ENCODE assay signal across 9 cellular contexts in genomic region chr10:100346351-100346764, GRCh38. TPM values are rescaled to one million over a fixed set of nuclear protein-coding genes. Genes with fewer than 3 reads are reported as not detected.
A peak's percentile ranks its signal among the peaks of the same experiment; 100 is the strongest.
DNase-seq lines count a peak whose midpoint lies in the region; ATAC-seq and TF ChIP-seq lines count a peak whose summit lies in the region.
"Had no signal": no experiment of that assay in that cellular context is flagged by ENCODE, and none has a peak within 500 bp of the region (broad histone marks: within the 10 kb centered on the region; RNA-seq: fewer than 3 reads in every experiment).

No MANE protein-coding gene starts in this region.

- H3K4me1 Mint-ChIP-seq in naive thymus-derived CD8-positive, alpha-beta T cell, result peaks cover 29 to 48% (median 34%) of the 10 kb centered on the region in 4 donors

- H3K36me3 ChIP-seq in BJ (ENCODE audit: control insufficient read depth, insufficient read depth, low read length) (0 out of 2 replicates have a peak, but pooled peaks cover 2% of the 10 kb centered on the region), NT2/D1 (ENCODE audit: insufficient read depth, insufficient read length, low read length) (peaks cover 34% of the 10 kb centered on the region), fibroblast of lung (ENCODE audit: control insufficient read depth, insufficient read depth, low read length) (peaks cover 11% of the 10 kb centered on the region)

- CTCF ChIA-PET in BJ (lab: Yijun Ruan, JAX), result interaction anchor here (1.1 to 16.7 kb wide), 6 partner anchors 9 to 165 kb away, joined by 3 to 249 read pairs (median 8); partner anchors contain the start of gene SEC31B

- ATAC-seq in GM19035 (IDR thresholded peaks at IDR 0.05; ENCODE audit: unreplicated experiment) (peak; percentile 62), HG03342 (IDR thresholded peaks at IDR 0.05; ENCODE audit: unreplicated experiment) (peak; percentile 51)
- ATAC-seq in naive thymus-derived CD8-positive, alpha-beta T cell, result peak; percentile 65 to 76

- peak overlapping the region; percentile 82 to 93 (median 92) for H3K4me3 Mint-ChIP-seq in naive thymus-derived CD8-positive, alpha-beta T cell

- H3K27me3 ChIP-seq in BJ (ENCODE audit: control insufficient read depth, insufficient read depth, low read length) (no peaks in the 10 kb centered on the region), NT2/D1 (ENCODE audit: insufficient read depth, insufficient read length) (no peaks in the 10 kb centered on the region), fibroblast of lung (ENCODE audit: control insufficient read depth, insufficient read depth, low read length) (no peaks in the 10 kb centered on the region)

- H3K27me3 Mint-ChIP-seq in naive thymus-derived CD8-positive, alpha-beta T cell, result no peaks in the 10 kb centered on the region

- H3K4me2 ChIP-seq in fibroblast of lung (ENCODE audit: extremely low read depth, insufficient read depth, low read length), result peak overlapping the region; percentile 89

- H3K36me3 Mint-ChIP-seq in naive thymus-derived CD8-positive, alpha-beta T cell, result peaks cover 0 to 7% (median 0%) of the 10 kb centered on the region in 3 donors

- no peak for DNase-seq in BJ (ENCODE audit: low read depth)
- DNase-seq in NT2/D1 (ENCODE audit: low read depth, low spot score), result no peak
- DNase-seq in activated T-cell treated with anti-CD3 and anti-CD28 coated beads, Interleukin-2, amount 50 U/mL, for 48 hours, result peak; percentile 84 to 87
- peak; percentile 77 to 85 for DNase-seq in fibroblast of lung (ENCODE audit: low read depth in 2 of 2)
- peak in 9 of 10 donors; percentile 19 to 72 (median 54) for DNase-seq in naive thymus-derived CD8-positive, alpha-beta T cell
- peak; percentile 60 for DNase-seq in stimulated activated naive CD4-positive, alpha-beta T cell treated with Interleukin-2 at 50 U/mL for 16 hours (lab: John Stamatoyannopoulos, UW)

- H3K9ac ChIP-seq in NT2/D1 (ENCODE audit: insufficient read length, low read depth) (peak overlapping the region; percentile 87), fibroblast of lung (ENCODE audit: insufficient read depth, low read length) (peak overlapping the region; percentile 60)

- H2AFZ ChIP-seq in fibroblast of lung (ENCODE audit: low read length), result no peak overlapping the region

- peak overlapping the region; percentile 52 for H3K27ac ChIP-seq in fibroblast of lung (ENCODE audit: insufficient read depth, low read length)

- peaks cover 4% of the 10 kb centered on the region for H4K20me1 ChIP-seq in fibroblast of lung (ENCODE audit: control insufficient read depth, extremely low read depth, insufficient read depth, low read length)

- no peaks in the 10 kb centered on the region for H3K9me3 Mint-ChIP-seq in naive thymus-derived CD8-positive, alpha-beta T cell

- no peaks in the 10 kb centered on the region for H3K9me3 ChIP-seq in NT2/D1 (ENCODE audit: insufficient read depth, low read length)
- H3K9me3 ChIP-seq in fibroblast of lung (ENCODE audit: control insufficient read depth, insufficient read depth, low read depth, low read length), result no peaks in the 10 kb centered on the region

- POLR2A ChIA-PET in BJ (lab: Charles Lee), result no interaction called here
- POLR2A ChIA-PET in naive thymus-derived CD8-positive, alpha-beta T cell (lab: Charles Lee), result interaction anchor here (0.8 to 1.7 kb wide), 2 partner anchors 27 to 165 kb away, joined by 3 to 13 read pairs; no protein-coding TSS in a partner anchor

- peak overlapping the region in 6 of 10 donors; percentile 21 to 80 (median 58) for H3K27ac Mint-ChIP-seq in naive thymus-derived CD8-positive, alpha-beta T cell

- H3K79me2 ChIP-seq in fibroblast of lung (ENCODE audit: control insufficient read depth, insufficient read depth, low read length), result peaks cover 44% of the 10 kb centered on the region

- TF ChIP-seq CTCF in BJ (IDR thresholded peaks at IDR 0.05; ENCODE audit: insufficient read depth, low read depth, low read length), result no peak
- TF ChIP-seq CTCF in fibroblast of lung (conservative IDR thresholded peaks at IDR 0.05 in 1 of 2, IDR thresholded peaks at IDR 0.05 in 1 of 2; ENCODE audit: low read depth in 1 of 2, low read length in 2 of 2), result no peak

- H3K4me3 ChIP-seq in BJ (ENCODE audit: low read depth, low read length) (peak overlapping the region; percentile 73), NT2/D1 (ENCODE audit: insufficient read length, low read depth) (peak overlapping the region; percentile 95), fibroblast of lung (replicated peaks in 1 of 4; ENCODE audit: control extremely low read depth in 1 of 4, insufficient read depth in 1 of 4, low read depth in 3 of 4, low read length in 4 of 4) (peak overlapping the region; percentile 59 to 96 (median 82))

- H3K4me1 ChIP-seq in NT2/D1 (ENCODE audit: insufficient read depth, insufficient read length) (peaks cover 4% of the 10 kb centered on the region), fibroblast of lung (ENCODE audit: control insufficient read depth, extremely low read depth, insufficient read depth, low read length) (peaks cover 12% of the 10 kb centered on the region)

RNA-seq across cellular contexts. Expression of gene SCD, which starts 0.7 kb away (rescaled TPM):
- polyA plus RNA-seq in BJ (2011; rRNA removed) (32.1 and 40.8 TPM in 2 replicates), fibroblast of lung (548 and 754 TPM in 2 replicates)
- 31.1 and 46.0 TPM in 2 replicates for polyA minus RNA-seq in BJ (2011; rRNA and poly(A)+ RNA removed)
- total RNA-seq in fibroblast of lung, result 367 and 537 TPM in 2 replicates
- 398 and 550 TPM in 2 replicates for polyA plus RNA-seq in fibroblast of lung (2012)
- polyA minus RNA-seq in fibroblast of lung (ENCODE audit: low replicate concordance), result 625 and 720 TPM in 2 replicates
- 1 to 10 TPM; 1.4 TPM for total RNA-seq in naive thymus-derived CD8-positive, alpha-beta T cell
- 1 to 10 TPM; 2.8 to 5.5 (median 4.4) TPM for polyA plus RNA-seq in naive thymus-derived CD8-positive, alpha-beta T cell

RNA-seq across cellular contexts. Expression of gene PKD2L1, which starts 16.3 kb away (rescaled TPM):
- not detected in 2 replicates for polyA plus RNA-seq in BJ (2011; rRNA removed)
- not detected in 2 replicates for polyA minus RNA-seq in BJ (2011; rRNA and poly(A)+ RNA removed)
- total RNA-seq in fibroblast of lung, result not detected in 2 replicates
- polyA plus RNA-seq in fibroblast of lung, result not detected in 2 replicates
- not detected in 2 replicates for polyA plus RNA-seq in fibroblast of lung (2012)
- not detected in 2 replicates for polyA minus RNA-seq in fibroblast of lung (ENCODE audit: low replicate concordance)
- total RNA-seq in naive thymus-derived CD8-positive, alpha-beta T cell, result not detected
- polyA plus RNA-seq in naive thymus-derived CD8-positive, alpha-beta T cell, result not detected
- total RNA-seq: activated CD8-positive, alpha-beta memory T cell treated with anti-CD3 and anti-CD28 coated beads for 36 hours had no signal

RNA-seq across cellular contexts. Expression of gene BLOC1S2, which starts 59.9 kb away (rescaled TPM):
- 18.7 and 39.9 TPM in 2 replicates for polyA plus RNA-seq in BJ (2011; rRNA removed)
- 4.7 and 7.2 TPM in 2 replicates for polyA minus RNA-seq in BJ (2011; rRNA and poly(A)+ RNA removed)
- total RNA-seq in fibroblast of lung, result 59.1 and 88.8 TPM in 2 replicates
- 48.1 and 49.4 TPM in 2 replicates for polyA plus RNA-seq in fibroblast of lung
- polyA plus RNA-seq in fibroblast of lung (2012), result 47.2 and 53.1 TPM in 2 replicates
- 2.8 and 4.4 TPM in 2 replicates for polyA minus RNA-seq in fibroblast of lung (ENCODE audit: low replicate concordance)
- 10 to 100 TPM; 37.8 to 39.2 TPM for total RNA-seq in naive thymus-derived CD8-positive, alpha-beta T cell
- 10 to 100 TPM; 61.3 to 76.1 (median 73.6) TPM for polyA plus RNA-seq in naive thymus-derived CD8-positive, alpha-beta T cell

Comparison
In these comparisons a context has a peak if more than half of its experiments do, and no peak if none do; other contexts are left out.
1. DNase-seq: peak in activated T-cell treated with anti-CD3 and anti-CD28 coated beads, Interleukin-2, amount 50 U/mL, for 48 hours (2 of 2), fibroblast of lung (2 of 2), naive thymus-derived CD8-positive, alpha-beta T cell (9 of 10) and stimulated activated naive CD4-positive, alpha-beta T cell treated with Interleukin-2 at 50 U/mL for 16 hours (single experiment); none in BJ (single experiment) and NT2/D1 (single experiment).
2. Peak in every context shown above with its lines, with median percentiles within 50 percentile points of each other: H3K4me3 ChIP-seq and ATAC-seq.